8 cellular contexts compared by ENCODE assay signal in the genomic region with DNA sequence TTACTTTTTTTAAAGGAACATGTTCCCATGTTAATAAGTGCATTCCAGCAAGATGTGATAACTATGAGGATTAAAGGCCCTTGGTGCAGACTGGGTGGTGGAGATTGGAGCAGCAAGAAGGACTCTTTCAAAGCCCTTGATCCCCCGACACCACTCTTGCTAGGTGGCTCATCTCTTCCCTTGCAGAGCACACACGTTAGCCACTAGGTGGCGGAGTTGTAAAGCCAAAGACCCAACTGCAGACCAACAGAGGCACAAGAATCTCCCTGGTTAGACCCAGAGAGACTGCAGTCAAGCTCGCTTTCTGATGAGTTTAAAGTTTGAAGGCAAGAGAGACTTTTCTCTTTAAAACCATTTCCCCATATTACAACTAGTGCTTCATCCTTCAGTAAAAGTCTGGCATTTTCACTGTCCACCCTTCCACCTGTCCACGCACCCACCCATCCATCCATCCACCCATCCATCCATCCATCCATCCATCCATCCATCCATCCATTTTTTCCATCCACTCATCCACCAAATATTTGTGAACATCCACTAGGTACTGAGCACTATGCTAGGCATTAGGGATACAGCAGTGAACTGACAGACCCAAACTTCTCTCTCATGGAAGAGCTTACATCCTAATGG.
DNase-seq lines count a peak whose midpoint lies in the region; ATAC-seq and TF ChIP-seq lines count a peak whose summit lies in the region.

No MANE protein-coding gene starts in this region.

- H3K27me3 Mint-ChIP-seq in Caco-2 (ENCODE audit: insufficient read depth, unreplicated experiment) = peaks cover 5% of the 10 kb centered on the region
- peaks cover 5% of the 10 kb centered on the region for H3K27me3 Mint-ChIP-seq in activated naive CD8-positive, alpha-beta T cell treated with anti-CD3 and anti-CD28 coated beads, Interleukin-2, amount 10 ng/mL, durations not matched to agents 7 days and 5 days

- no peaks in the 10 kb centered on the region for H3K36me3 Mint-ChIP-seq in Caco-2 (ENCODE audit: insufficient read depth, unreplicated experiment)
- H3K36me3 Mint-ChIP-seq in activated naive CD8-positive, alpha-beta T cell treated with anti-CD3 and anti-CD28 coated beads, Interleukin-2, amount 10 ng/mL, durations not matched to agents 7 days and 5 days = no peaks in the 10 kb centered on the region

- H3K27ac Mint-ChIP-seq in Caco-2 (ENCODE audit: unreplicated experiment) = no peak overlapping the region
- no peak overlapping the region for H3K27ac Mint-ChIP-seq in activated naive CD8-positive, alpha-beta T cell treated with anti-CD3 and anti-CD28 coated beads, Interleukin-2, amount 10 ng/mL, durations not matched to agents 7 days and 5 days

- H3K4me1 Mint-ChIP-seq in Caco-2 (ENCODE audit: low read depth, unreplicated experiment) = no peaks in the 10 kb centered on the region
- no peaks in the 10 kb centered on the region for H3K4me1 Mint-ChIP-seq in activated naive CD8-positive, alpha-beta T cell treated with anti-CD3 and anti-CD28 coated beads, Interleukin-2, amount 10 ng/mL, durations not matched to agents 7 days and 5 days

- peak; percentile 79 to 92 for TF ChIP-seq CTCF in Caco-2 (IDR thresholded peaks at IDR 0.05; ENCODE audit: insufficient read depth in 1 of 2, low read depth in 1 of 2, low read length in 1 of 2, severe bottlenecking in 1 of 2, unreplicated experiment in 1 of 2)
- peak; percentile 66 to 85 (median 76) for TF ChIP-seq CTCF in heart left ventricle (IDR thresholded peaks at IDR 0.05)

- H3K27ac ChIP-seq in SJSA1 (no peak overlapping the region), heart left ventricle (no peak overlapping the region)

- CTCF ChIA-PET in Caco-2 (lab: Charles Lee) = interaction anchor here (0.5 to 1.6 kb wide), 5 partner anchors 21 to 1378 kb away, joined by 3 to 6 read pairs (median 4); no protein-coding TSS in a partner anchor

- no peak overlapping the region for H3K4me3 Mint-ChIP-seq in Caco-2 (ENCODE audit: unreplicated experiment)
- H3K4me3 Mint-ChIP-seq in activated naive CD8-positive, alpha-beta T cell treated with anti-CD3 and anti-CD28 coated beads, Interleukin-2, amount 10 ng/mL, durations not matched to agents 7 days and 5 days = no peak overlapping the region

- DNase-seq in Caco-2 = peak; percentile 73 to 74
- peak; percentile 82 for DNase-seq in M059J (ENCODE audit: low read depth)
- DNase-seq in SJSA1 (ENCODE audit: low read depth in 1 of 2, low spot score in 2 of 2) = peak; percentile 65 to 81
- peak; percentile 32 for DNase-seq in activated naive CD8-positive, alpha-beta T cell treated with anti-CD3 and anti-CD28 coated beads, Interleukin-2, amount 10 ng/mL, durations not matched to agents 7 days and 5 days
- peak in 4 of 5 donors; percentile 40 to 57 (median 52) for DNase-seq in heart left ventricle
- DNase-seq in retina = peak; percentile 78
- DNase-seq in mesenteric fat pad (ENCODE audit: low spot score) = no peak

- no peaks in the 10 kb centered on the region for H3K4me1 ChIP-seq in Caco-2
- H3K4me1 ChIP-seq in SJSA1 (replicated peaks) = no peaks in the 10 kb centered on the region
- no peaks in the 10 kb centered on the region for H3K4me1 ChIP-seq in heart left ventricle

- H3K9me3 Mint-ChIP-seq in Caco-2 (ENCODE audit: unreplicated experiment) = no peaks in the 10 kb centered on the region
- no peaks in the 10 kb centered on the region for H3K9me3 Mint-ChIP-seq in activated naive CD8-positive, alpha-beta T cell treated with anti-CD3 and anti-CD28 coated beads, Interleukin-2, amount 10 ng/mL, durations not matched to agents 7 days and 5 days

- no peaks in the 10 kb centered on the region for H3K36me3 ChIP-seq in Caco-2 (ENCODE audit: control insufficient read depth, insufficient read depth, low read length)
- no peaks in the 10 kb centered on the region for H3K36me3 ChIP-seq in SJSA1
- H3K36me3 ChIP-seq in heart left ventricle = no peaks in the 10 kb centered on the region

- POLR2A ChIA-PET in Caco-2 (lab: Charles Lee) = no interaction called here
- POLR2A ChIA-PET in activated naive CD8-positive, alpha-beta T cell treated with anti-CD3 and anti-CD28 coated beads, Interleukin-2, amount 10 ng/mL, durations not matched to agents 7 days and 5 days (lab: Charles Lee) = no interaction called here

- no peak for TF ChIP-seq POLR2A in heart left ventricle (IDR thresholded peaks at IDR 0.05)

- no TSS peak for BruUV-seq in Caco-2 (replicated peaks; lab: Mats Ljungman, UMichigan)

- H3K9me3 ChIP-seq in Caco-2 (no peaks in the 10 kb centered on the region), SJSA1 (replicated peaks) (0 out of 2 replicates have a peak, but pooled peaks cover 3% of the 10 kb centered on the region), heart left ventricle (no peaks in the 10 kb centered on the region)

- H3K27me3 ChIP-seq in Caco-2 (replicated peaks; ENCODE audit: control insufficient read depth, insufficient read depth, low read length) (no peaks in the 10 kb centered on the region), SJSA1 (replicated peaks) (no peaks in the 10 kb centered on the region), heart left ventricle (peaks cover 0 to 40% (median 0%) of the 10 kb centered on the region in 9 donors)

- WGBS in heart left ventricle, 4 donors = 24 to 29% (median 28%) methylated on average over 5 of the region's 5 CpGs

- intact Hi-C loops in Caco-2 (cut with micrococcal nuclease; ENCODE audit: unreplicated experiment) = loop anchor here (1.0 kb wide), 1 partner anchor 509 kb away; no protein-coding TSS in a partner anchor
- intact Hi-C loops in heart left ventricle (cut with DNase I) = loop anchor here in 9 of 10 donors (1.0 to 5.0 kb wide), 5 partner anchors 491 to 511 kb away; a partner anchor contains a TSS

- ATAC-seq in GM21447 (IDR thresholded peaks at IDR 0.05; ENCODE audit: unreplicated experiment) (peak; percentile 55), heart left ventricle (peak in 3 of 4 donors; percentile 80 to 87 (median 83))
- ATAC-seq in activated naive CD8-positive, alpha-beta T cell treated with anti-CD3 and anti-CD28 coated beads, Interleukin-2, amount 10 ng/mL, durations not matched to agents 7 days and 5 days (ENCODE audit: low read depth) = peak; percentile 71

- H3K4me3 ChIP-seq in Caco-2 (ENCODE audit: low read depth, low read length) = no peak overlapping the region
- H3K4me3 ChIP-seq in SJSA1 = no peak overlapping the region
- H3K4me3 ChIP-seq in heart left ventricle = no peak overlapping the region
